2 cellular contexts compared by ENCODE assay signal in the genomic region with DNA sequence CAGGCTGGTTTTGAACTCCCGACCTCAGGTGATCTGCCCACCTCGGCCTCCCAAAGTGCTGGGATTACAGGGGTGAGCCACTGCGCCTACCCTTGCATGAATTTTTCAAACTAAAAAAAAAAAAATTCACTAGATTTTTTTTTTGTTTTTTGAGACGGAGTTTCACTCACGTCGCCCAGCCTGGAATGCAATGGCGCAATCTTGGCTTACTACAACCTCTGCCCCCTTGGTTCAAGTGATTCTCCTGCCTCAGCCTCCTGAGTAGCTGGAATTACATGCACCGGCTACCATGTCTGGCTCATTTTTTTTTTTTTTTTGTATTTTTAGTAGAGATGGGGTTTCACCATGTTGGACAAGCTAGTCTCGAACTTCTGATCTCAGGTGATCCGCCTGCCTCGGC.
TF ChIP-seq lines count a peak whose summit lies in the region.

No MANE protein-coding gene starts in this region.

TF ChIP-seq in H1, 55 proteins besides CTCF, POLR2A, EP300 and RAD21:
- 0 out of 2 replicates have a peak, but pooled peaks have one; percentile 9 for TF ChIP-seq CEBPB (IDR thresholded peaks at IDR 0.05; ENCODE audit: low read depth, low read length)

TF ChIP-seq in HepG2, 621 proteins besides CTCF, POLR2A, EP300 and RAD21:
- TF ChIP-seq, protein P1, sequence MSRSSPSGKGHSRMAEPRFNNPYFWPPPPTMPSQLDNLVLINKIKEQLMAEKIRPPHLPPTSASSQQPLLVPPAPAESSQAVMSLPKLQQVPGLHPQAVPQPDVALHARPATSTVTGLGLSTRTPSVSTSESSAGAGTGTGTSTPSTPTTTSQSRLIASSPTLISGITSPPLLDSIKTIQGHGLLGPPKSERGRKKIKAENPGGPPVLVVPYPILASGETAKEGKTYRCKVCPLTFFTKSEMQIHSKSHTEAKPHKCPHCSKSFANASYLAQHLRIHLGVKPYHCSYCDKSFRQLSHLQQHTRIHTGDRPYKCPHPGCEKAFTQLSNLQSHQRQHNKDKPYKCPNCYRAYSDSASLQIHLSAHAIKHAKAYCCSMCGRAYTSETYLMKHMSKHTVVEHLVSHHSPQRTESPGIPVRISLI (CRISPR knock-in tag; IDR thresholded peaks at IDR 0.05; ENCODE audit: borderline replicate concordance) = peak; percentile 15; the same call in 1 of the 2 replicates
- TF ChIP-seq TEAD3 (CRISPR knock-in tag; optimal IDR thresholded peaks at IDR 0.05; ENCODE audit: borderline replicate concordance) (peak; percentile 81), CEBPB (IDR thresholded peaks at IDR 0.05; ENCODE audit: borderline replicate concordance, low read depth, low read length) (peak; percentile 34; the same call in 1 of the 2 replicates), ZNF441 (CRISPR knock-in tag; IDR thresholded peaks at IDR 0.05; ENCODE audit: borderline replicate concordance) (peak; percentile 98), CEBPG (CRISPR knock-in tag; IDR thresholded peaks at IDR 0.05) (peak; percentile 49)
- TF ChIP-seq, protein P2, sequence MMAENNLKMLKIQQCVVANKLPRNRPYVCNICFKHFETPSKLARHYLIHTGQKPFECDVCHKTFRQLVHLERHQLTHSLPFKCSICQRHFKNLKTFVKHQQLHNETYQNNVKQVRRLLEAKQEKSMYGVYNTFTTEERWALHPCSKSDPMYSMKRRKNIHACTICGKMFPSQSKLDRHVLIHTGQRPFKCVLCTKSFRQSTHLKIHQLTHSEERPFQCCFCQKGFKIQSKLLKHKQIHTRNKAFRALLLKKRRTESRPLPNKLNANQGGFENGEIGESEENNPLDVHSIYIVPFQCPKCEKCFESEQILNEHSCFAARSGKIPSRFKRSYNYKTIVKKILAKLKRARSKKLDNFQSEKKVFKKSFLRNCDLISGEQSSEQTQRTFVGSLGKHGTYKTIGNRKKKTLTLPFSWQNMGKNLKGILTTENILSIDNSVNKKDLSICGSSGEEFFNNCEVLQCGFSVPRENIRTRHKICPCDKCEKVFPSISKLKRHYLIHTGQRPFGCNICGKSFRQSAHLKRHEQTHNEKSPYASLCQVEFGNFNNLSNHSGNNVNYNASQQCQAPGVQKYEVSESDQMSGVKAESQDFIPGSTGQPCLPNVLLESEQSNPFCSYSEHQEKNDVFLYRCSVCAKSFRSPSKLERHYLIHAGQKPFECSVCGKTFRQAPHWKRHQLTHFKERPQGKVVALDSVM (CRISPR knock-in tag; IDR thresholded peaks at IDR 0.05) = peak; percentile 58; the same call in 1 of the 2 replicates
